In the genomic region with DNA sequence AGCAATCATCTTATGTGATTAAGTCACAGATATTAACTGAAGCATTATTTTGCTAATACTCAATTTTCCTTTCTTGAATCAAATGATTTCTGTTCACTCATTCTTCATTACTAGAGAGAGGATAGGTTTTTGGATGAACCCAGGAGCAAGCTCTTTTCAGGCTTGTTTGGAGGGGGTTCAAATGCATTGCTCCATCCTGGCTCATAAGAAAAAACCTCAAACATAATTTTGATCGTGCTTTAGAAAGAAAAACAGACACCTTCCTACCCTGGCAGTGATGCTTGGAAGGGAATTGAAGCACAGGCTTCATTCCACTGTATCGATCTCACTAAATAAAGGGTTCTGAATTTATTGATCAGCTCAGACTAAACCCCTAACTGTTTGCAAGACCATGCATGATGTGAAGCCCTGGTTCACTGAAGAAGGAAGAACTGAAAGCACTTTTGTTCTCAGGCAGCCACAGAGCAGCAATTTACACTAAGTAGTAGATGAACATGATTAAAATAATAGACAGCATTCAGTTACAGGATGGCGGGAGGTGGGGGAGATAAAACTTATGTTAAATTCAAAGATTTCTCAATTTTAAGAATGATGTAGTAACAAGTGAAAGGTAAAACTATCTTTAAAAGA, we compare ENCODE assay signal across 28 cellular contexts. TPM values are rescaled to one million over a fixed set of nuclear protein-coding genes. Genes with fewer than 3 reads are reported as not detected.
DNase-seq lines count a peak whose midpoint lies in the region; ATAC-seq, FAIRE-seq and TF ChIP-seq lines count a peak whose summit lies in the region.
"Had no signal": no experiment of that assay in that cellular context is flagged by ENCODE, and none has a peak within 500 bp of the region (broad histone marks: within the 10 kb centered on the region; RNA-seq: fewer than 3 reads in every experiment).

No MANE protein-coding gene starts in this region.

- peaks cover 55% of the 10 kb centered on the region for H3K4me1 Mint-ChIP-seq in astrocyte (ENCODE audit: low read depth, unreplicated experiment)

- no peaks in the 10 kb centered on the region for H3K36me3 Mint-ChIP-seq in astrocyte (ENCODE audit: low read depth, unreplicated experiment)
- H3K36me3 Mint-ChIP-seq: natural killer cell treated with Interleukin-12 subunit alpha and Interleukin-12 subunit beta and Interleukin-15 and Interleukin-18, amount 100 ng/mL, for 72 hours had no signal

- H3K27me3 ChIP-seq in heart right ventricle (no peaks in the 10 kb centered on the region), astrocyte (ENCODE audit: insufficient read depth, low read length) (no peaks in the 10 kb centered on the region), testis (no peaks in the 10 kb centered on the region), vagina (no peaks in the 10 kb centered on the region)
- H3K27me3 ChIP-seq: sigmoid colon, stomach had no signal

- H3K27ac Mint-ChIP-seq in astrocyte (ENCODE audit: unreplicated experiment), result no peak overlapping the region
- H3K27ac Mint-ChIP-seq: natural killer cell treated with Interleukin-12 subunit alpha and Interleukin-12 subunit beta and Interleukin-15 and Interleukin-18, amount 100 ng/mL, for 72 hours had no signal

- POLR2A ChIA-PET in RWPE1 (lab: Yijun Ruan, JAX; ENCODE audit: low non-redundant PET), result no interaction called here

- H3K9me3 ChIP-seq in heart right ventricle, result no peaks in the 10 kb centered on the region
- H3K9me3 ChIP-seq in astrocyte (ENCODE audit: insufficient read depth, low read depth, low read length), result no peaks in the 10 kb centered on the region
- no peaks in the 10 kb centered on the region for H3K9me3 ChIP-seq in testis
- H3K9me3 ChIP-seq in vagina, result no peaks in the 10 kb centered on the region
- H3K9me3 ChIP-seq: sigmoid colon, stomach had no signal

- DNase-seq in heart right ventricle (no peak), Right ventricle myocardium inferior (ENCODE audit: missing footprints) (no peak), astrocyte (ENCODE audit: low read depth) (no peak), medulla oblongata (ENCODE audit: extremely low spot score) (peak; percentile 51), testis (no peak), vagina (ENCODE audit: extremely low spot score in 2 of 2) (no peak), NK-92 (lab: John Stamatoyannopoulos, UW; ENCODE audit: unreplicated experiment) (no peak), RWPE1 (ENCODE audit: low spot score) (no peak)
- DNase-seq: activated naive CD4-positive, alpha-beta T cell treated with anti-CD3 and anti-CD28 coated beads, Interleukin-2, amount 50 U/mL, for 16 hours; C1 segment of cervical spinal cord; Calu3; foreskin fibroblast; left colon; NCI-H1436 treated with DMSO at 0.1 percent for 48 hours; NCI-H446 treated with DMSO at 0.1 percent for 48 hours; NK-92 treated with Interleukin-12 subunit alpha and Interleukin-12 subunit beta, amount 100 ng/mL, for 24 hours; sigmoid colon; stimulated activated CD8-positive, alpha-beta memory T cell treated with anti-CD3 and anti-CD28 coated beads, Interleukin-4, amount 100 ng/mL, for 48 hours; stomach; WERI-Rb-1 had no signal

- WGBS in heart right ventricle, 2 donors, result 41 to 44% methylated on average over 3 of the region's 3 CpGs
- 58% methylated on average over 3 of the region's 3 CpGs for WGBS in testis, 2 donors

- intact Hi-C loops in heart right ventricle (cut with DNase I) (no loop called here), Right ventricle myocardium inferior (cut with DNase I) (no loop called here), testis (cut with DNase I; ENCODE audit: low total_unique reads) (no loop called here), vagina (cut with DNase I) (no loop called here)

- peaks cover 100% of the 10 kb centered on the region for H3K79me2 ChIP-seq in astrocyte (ENCODE audit: insufficient read depth, low read length)

- H3K4me1 ChIP-seq in heart right ventricle (peaks cover 2 to 83% (median 29%) of the 10 kb centered on the region in 9 donors), astrocyte (ENCODE audit: insufficient read depth, low read length) (peaks cover 18% of the 10 kb centered on the region), testis (peaks cover 30% of the 10 kb centered on the region), vagina (no peaks in the 10 kb centered on the region)
- H3K4me1 ChIP-seq: sigmoid colon had no signal

- H3K4me3 ChIP-seq in heart right ventricle (peak overlapping the region in 2 of 10 donors; percentile 6 to 7), astrocyte (ENCODE audit: insufficient read depth, low read depth, low read length) (no peak overlapping the region), testis (no peak overlapping the region), vagina (no peak overlapping the region)
- H3K4me3 ChIP-seq: sigmoid colon, stomach had no signal

- H3K27ac ChIP-seq in heart right ventricle, result peak overlapping the region; percentile 6 to 92 (median 63)
- H3K27ac ChIP-seq in astrocyte (ENCODE audit: low read depth, low read length), result no peak overlapping the region
- H3K27ac ChIP-seq in testis, result peak overlapping the region; percentile 10 to 31
- no peak overlapping the region for H3K27ac ChIP-seq in vagina
- H3K27ac ChIP-seq in RWPE1, result no peak overlapping the region
- H3K27ac ChIP-seq: KMS-11, parathyroid adenoma, sigmoid colon, stomach, WERI-Rb-1 had no signal

- no peak for FAIRE-seq in astrocyte (lab: Jason Lieb, UNC)
- FAIRE-seq: GM12892, H54, HTR-8/SVneo, RCC 7860 had no signal

- H3K27me3 Mint-ChIP-seq in astrocyte (ENCODE audit: low read depth, unreplicated experiment), result no peaks in the 10 kb centered on the region
- H3K27me3 Mint-ChIP-seq: natural killer cell treated with Interleukin-12 subunit alpha and Interleukin-12 subunit beta and Interleukin-15 and Interleukin-18, amount 100 ng/mL, for 72 hours had no signal

- TF ChIP-seq POLR2A in testis (IDR thresholded peaks at IDR 0.05) (no peak), vagina (IDR thresholded peaks at IDR 0.05) (no peak)

- H3K4me3 Mint-ChIP-seq in astrocyte (ENCODE audit: unreplicated experiment), result no peak overlapping the region
- H3K4me3 Mint-ChIP-seq: natural killer cell treated with Interleukin-12 subunit alpha and Interleukin-12 subunit beta and Interleukin-15 and Interleukin-18, amount 100 ng/mL, for 72 hours had no signal

- H2AFZ ChIP-seq in astrocyte (ENCODE audit: low read depth, low read length), result no peak overlapping the region
- H2AFZ ChIP-seq: parathyroid adenoma had no signal

- peaks cover 41% of the 10 kb centered on the region for H4K20me1 ChIP-seq in astrocyte (ENCODE audit: insufficient read depth, low read length)

- H3K9me3 Mint-ChIP-seq in astrocyte (ENCODE audit: unreplicated experiment), result no peaks in the 10 kb centered on the region

- ATAC-seq in heart right ventricle (no peak), Right ventricle myocardium inferior (no peak)
- ATAC-seq: left colon; natural killer cell treated with Interleukin-12 subunit alpha and Interleukin-12 subunit beta and Interleukin-15 and Interleukin-18, amount 100 ng/mL, for 72 hours had no signal

- peak overlapping the region; percentile 17 for H3K9ac ChIP-seq in astrocyte (ENCODE audit: low read length)
- H3K9ac ChIP-seq: KMS-11, parathyroid adenoma had no signal

- peak overlapping the region; percentile 45 for H3K4me2 ChIP-seq in astrocyte (ENCODE audit: low read length)
- H3K4me2 ChIP-seq: KMS-11 had no signal

- no peaks in the 10 kb centered on the region for H3K36me3 ChIP-seq in heart right ventricle
- peaks cover 9% of the 10 kb centered on the region for H3K36me3 ChIP-seq in astrocyte (ENCODE audit: insufficient read depth, low read length)
- no peaks in the 10 kb centered on the region for H3K36me3 ChIP-seq in testis (ENCODE audit: low read depth, missing control alignments)
- H3K36me3 ChIP-seq in vagina, result no peaks in the 10 kb centered on the region
- H3K36me3 ChIP-seq: sigmoid colon, stomach had no signal

- CTCF ChIA-PET in RWPE1 (lab: Yijun Ruan, JAX), result no interaction called here

- TF ChIP-seq CTCF in heart right ventricle (IDR thresholded peaks at IDR 0.05), result no peak
- TF ChIP-seq CTCF in astrocyte (IDR thresholded peaks at IDR 0.05; ENCODE audit: insufficient read depth, low read depth, low read length), result no peak
- no peak for TF ChIP-seq CTCF in testis (IDR thresholded peaks at IDR 0.05)
- TF ChIP-seq CTCF in vagina (IDR thresholded peaks at IDR 0.05), result no peak
- no peak for TF ChIP-seq CTCF in RWPE1 (conservative IDR thresholded peaks at IDR 0.05; ENCODE audit: low read depth)

RNA-seq across cellular contexts. Expression of a gene that starts 53.4 kb away (rescaled TPM):
- total RNA-seq in heart right ventricle, result 100 to 1,000 TPM; 325 to 575 (median 518) TPM
- polyA plus RNA-seq in heart right ventricle, result 100 to 1,000 TPM in 1 of 2 donors, 10 to 100 TPM in 1; 50.3 to 101 TPM
- 293 TPM for total RNA-seq in Right ventricle myocardium inferior
- total RNA-seq in astrocyte, result 326 and 363 TPM in 2 replicates
- 100 to 1,000 TPM; 128 to 165 TPM for total RNA-seq in testis
- 98.6 TPM for polyA plus RNA-seq in testis (ENCODE audit: insufficient read depth, low read depth, low replicate concordance)
- 3.7 TPM for total RNA-seq in vagina
- total RNA-seq: mononuclear cell had no signal

Comparison
In these comparisons a context has a peak if more than half of its experiments do, and no peak if none do; other contexts are left out.
1. H3K27ac ChIP-seq: peak in heart right ventricle (10 of 10) and testis (2 of 2); none in astrocyte (single experiment), vagina (single experiment) and RWPE1 (single experiment).
2. RNA of a gene that starts 53.4 kb away (total RNA-seq): 325 to 575 TPM in heart right ventricle, 326 to 363 TPM in astrocyte, 293 TPM in Right ventricle myocardium inferior (single experiment) and 128 to 165 TPM in testis; 3.7 TPM in vagina (single experiment); every median in the first group is over 10 times any median in the second.